ENCODE assay signal across 10 cellular contexts in the genomic region with DNA sequence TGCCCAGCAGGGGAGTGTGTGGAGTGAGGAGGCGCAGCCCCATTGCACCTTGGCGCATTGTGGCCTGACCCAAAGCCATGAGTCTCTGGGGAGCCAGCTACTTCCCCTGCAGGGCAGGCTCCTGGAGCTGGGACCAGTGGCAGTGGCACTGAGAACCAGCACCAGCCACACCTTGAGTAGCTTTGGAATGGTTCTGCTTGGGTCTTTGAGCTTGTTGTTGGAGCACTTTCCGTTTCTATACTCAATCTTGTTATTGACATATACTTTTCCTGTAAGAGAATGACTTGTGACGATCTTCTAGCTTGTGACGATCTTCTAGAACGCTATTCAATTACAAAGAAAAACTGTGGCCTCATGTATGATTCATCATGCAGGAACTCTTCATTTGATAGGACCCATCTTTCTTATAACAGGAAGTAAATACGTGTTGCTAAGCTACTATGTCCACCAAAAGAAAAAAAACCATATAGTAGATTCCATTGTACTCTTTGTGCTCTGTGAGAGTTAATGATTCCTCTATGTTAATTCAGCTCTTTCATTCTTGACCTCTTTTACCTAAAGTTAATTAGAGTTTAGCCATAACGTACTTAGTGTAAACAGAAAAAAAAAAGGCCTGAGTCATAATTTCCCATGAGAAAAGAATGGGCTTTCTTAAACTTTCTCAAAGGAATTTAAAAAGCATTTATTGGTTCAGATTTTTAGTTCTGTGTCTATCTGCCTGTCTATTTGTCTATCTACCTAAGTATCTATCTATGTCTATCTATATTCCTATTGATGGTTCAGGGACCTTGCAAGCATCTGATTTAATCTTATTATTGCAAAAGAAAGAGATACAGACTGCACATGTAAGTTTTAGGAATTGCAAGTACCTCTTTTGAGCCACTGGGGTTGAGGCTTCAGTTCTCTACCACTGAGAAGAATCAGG.
DNase-seq lines count a peak whose midpoint lies in the region; ATAC-seq, FAIRE-seq and TF ChIP-seq lines count a peak whose summit lies in the region.
"Had no signal": no experiment of that assay in that cellular context is flagged by ENCODE, and none has a peak within 500 bp of the region (broad histone marks: within the 10 kb centered on the region; RNA-seq: fewer than 3 reads in every experiment).

No MANE protein-coding gene starts in this region.

- no peaks in the 10 kb centered on the region for H3K36me3 Mint-ChIP-seq in T-helper 17 cell (ENCODE audit: low read depth)

- no peaks in the 10 kb centered on the region for H3K4me1 Mint-ChIP-seq in T-helper 17 cell

- H3K27me3 ChIP-seq in esophagus squamous epithelium: no peaks in the 10 kb centered on the region

- peak overlapping the region; percentile 14 to 60 (median 56) for H3K27ac ChIP-seq in esophagus squamous epithelium

- H3K27me3 Mint-ChIP-seq in T-helper 17 cell: no peaks in the 10 kb centered on the region

- H3K4me3 ChIP-seq in esophagus squamous epithelium: no peak overlapping the region

- 39% methylated on average over 8 of the region's 8 CpGs for WGBS in esophagus squamous epithelium, 2 donors

- peak in 1 of 6 experiments; percentile 12 for TF ChIP-seq CTCF in esophagus squamous epithelium (IDR thresholded peaks at IDR 0.05)

- no peak overlapping the region for H3K4me3 Mint-ChIP-seq in T-helper 17 cell

- intact Hi-C loops in esophagus squamous epithelium (cut with DNase I): no loop called here

- no peak for FAIRE-seq in GM19239 (lab: Jason Lieb, UNC)

- no peak for TF ChIP-seq POLR2A in esophagus squamous epithelium (IDR thresholded peaks at IDR 0.05)

- H3K36me3 ChIP-seq in esophagus squamous epithelium: no peaks in the 10 kb centered on the region

- H3K4me1 ChIP-seq in esophagus squamous epithelium: peaks cover 0 to 50% (median 25%) of the 10 kb centered on the region in 3 donors

- no peak for DNase-seq in activated CD4-positive, CD25-positive, alpha-beta regulatory T cell (lab: John Stamatoyannopoulos, UW)
- no peak for DNase-seq in T-helper 17 cell
- no peak for DNase-seq in esophagus squamous epithelium (lab: John Stamatoyannopoulos, UW)
- peak; percentile 52 for DNase-seq in stromal cell of bone marrow (ENCODE audit: low read depth)
- no peak for DNase-seq in GM19239 (ENCODE audit: insufficient read length, low spot score)
- DNase-seq: DMS79, left cardiac atrium had no signal

- no peak overlapping the region for H3K27ac Mint-ChIP-seq in T-helper 17 cell

- peak; percentile 61 to 67 for ATAC-seq in activated CD4-positive, CD25-positive, alpha-beta regulatory T cell treated with anti-CD3 and anti-CD28 coated beads, Interleukin-2, amount 50 U/mL, for 24 hours
- ATAC-seq in T-helper 17 cell (peak; percentile 81), HG02973 (IDR thresholded peaks at IDR 0.05; ENCODE audit: unreplicated experiment) (no peak), GM21825 (IDR thresholded peaks at IDR 0.05; ENCODE audit: unreplicated experiment) (no peak)

- no peaks in the 10 kb centered on the region for H3K9me3 ChIP-seq in T-helper 17 cell (ENCODE audit: control insufficient read depth, low read length, poor library complexity, severe bottlenecking)
- H3K9me3 ChIP-seq in esophagus squamous epithelium: no peaks in the 10 kb centered on the region

Comparison
In these comparisons a context has a peak if more than half of its experiments do, and no peak if none do; other contexts are left out.
1. ATAC-seq: peak in activated CD4-positive, CD25-positive, alpha-beta regulatory T cell treated with anti-CD3 and anti-CD28 coated beads, Interleukin-2, amount 50 U/mL, for 24 hours (2 of 2) and T-helper 17 cell (single experiment); none in HG02973 (single experiment) and GM21825 (single experiment).